Comparison of ENCODE assay signal across 8 cellular contexts in genomic region chr7:35003177-35003650, GRCh38. TPM values are rescaled to one million over a fixed set of nuclear protein-coding genes. Genes with fewer than 3 reads are reported as not detected.
A peak's percentile ranks its signal among the peaks of the same experiment; 100 is the strongest.
DNase-seq lines count a peak whose midpoint lies in the region; ATAC-seq and TF ChIP-seq lines count a peak whose summit lies in the region.
"Not testable (repeated sequence)": the region's sequence is repeated elsewhere in the genome, so short reads cannot be mapped to it uniquely, and the experiment has no call there.

No MANE protein-coding gene starts in this region.

- not testable (repeated sequence) for H2AFZ ChIP-seq in smooth muscle cell (ENCODE audit: low read depth)

- not testable (repeated sequence) for H3F3A ChIP-seq in smooth muscle cell (ENCODE audit: low read depth)

- ATAC-seq in GM18511 (IDR thresholded peaks at IDR 0.05; ENCODE audit: unreplicated experiment) (peak; percentile 10), lung (ENCODE audit: insufficient read depth, low FRiP score) (peak; percentile 65)

- H3K4me3 ChIP-seq in SJCRH30; cardiac fibroblast (replicated peaks in 1 of 2; ENCODE audit: low read depth in 2 of 2, low read length in 2 of 2); fibroblast of villous mesenchyme (ENCODE audit: low read depth, low read length); lung; smooth muscle cell: not testable (repeated sequence)

- DNase-seq in AG08396 (ENCODE audit: low spot score), result peak; percentile 20
- peak; percentile 68 for DNase-seq in HT1080 (ENCODE audit: low read depth)
- not testable (repeated sequence) for DNase-seq in SJCRH30; lung (ENCODE audit: low spot score); smooth muscle cell (lab: John Stamatoyannopoulos, UW; ENCODE audit: unreplicated experiment)
- DNase-seq in cardiac fibroblast (ENCODE audit: low read depth in 2 of 2), result peak; percentile 43 to 74
- peak; percentile 24 for DNase-seq in fibroblast of villous mesenchyme (ENCODE audit: low read depth)

- peak overlapping the region; percentile 32; the same call in 1 of the 2 replicates for H3K27ac ChIP-seq in SJCRH30
- H3K27ac ChIP-seq in lung (ENCODE audit: low read depth in 1 of 2, low read length in 1 of 2), result peak overlapping the region; percentile 51 to 77
- H3K27ac ChIP-seq in smooth muscle cell (ENCODE audit: low read depth), result peak overlapping the region; percentile 87

- H3K9me3 ChIP-seq in SJCRH30 (replicated peaks); lung (ENCODE audit: control insufficient read depth in 2 of 2, insufficient read depth in 1 of 2, low read length in 1 of 2); smooth muscle cell (replicated peaks; ENCODE audit: low read depth): not testable (repeated sequence)

- H3K27me3 ChIP-seq in SJCRH30; lung (ENCODE audit: control insufficient read depth, insufficient read depth); smooth muscle cell (ENCODE audit: low read depth): not testable (repeated sequence)

- H4K20me1 ChIP-seq in smooth muscle cell (ENCODE audit: low read depth), result not testable (repeated sequence)

- TF ChIP-seq CTCF in cardiac fibroblast (IDR thresholded peaks at IDR 0.05; ENCODE audit: low read depth, low read length); fibroblast of villous mesenchyme (IDR thresholded peaks at IDR 0.05; ENCODE audit: insufficient read depth, low read depth, low read length); lung (IDR thresholded peaks at IDR 0.05; ENCODE audit: control extremely low read depth, extremely low read depth); smooth muscle cell (IDR thresholded peaks at IDR 0.05; ENCODE audit: borderline replicate concordance, insufficient read depth, poor library complexity, severe bottlenecking): not testable (repeated sequence)

- WGBS in lung, 2 donors, result 80 to 81% methylated on average over 1 of the region's 1 CpG
- 32% methylated on average over 1 of the region's 1 CpG for WGBS in smooth muscle cell (ENCODE audit: low lambda C conversion rate)

- H3K79me2 ChIP-seq in smooth muscle cell (ENCODE audit: low read depth), result not testable (repeated sequence)

- peaks cover 16% of the 10 kb centered on the region for H3K4me1 ChIP-seq in SJCRH30
- H3K4me1 ChIP-seq in lung (ENCODE audit: control insufficient read depth in 2 of 2, insufficient read depth in 2 of 2, low read length in 2 of 2), result not testable (repeated sequence)
- H3K4me1 ChIP-seq in smooth muscle cell (ENCODE audit: low read depth), result peaks cover 19% of the 10 kb centered on the region

- H3K36me3 ChIP-seq in SJCRH30; lung (ENCODE audit: control insufficient read depth in 2 of 2, insufficient read depth in 2 of 2, low read length in 2 of 2); smooth muscle cell (ENCODE audit: low read depth): not testable (repeated sequence)

- peak overlapping the region; percentile 12 for H3K4me2 ChIP-seq in smooth muscle cell

- not testable (repeated sequence) for H3K9ac ChIP-seq in smooth muscle cell (ENCODE audit: low read depth)

RNA-seq across cellular contexts. Expression of gene DPY19L1, which starts 34.1 kb away (rescaled TPM):
- total RNA-seq in HT1080 (2014; rRNA removed; shearing (Covaris generic)), result 47.8 and 58.3 TPM in 2 replicates
- polyA plus RNA-seq in HT1080 (2015; cell fraction: cytosol; rRNA removed), result 63.4 and 85.0 TPM in 2 replicates
- polyA plus RNA-seq in HT1080 (2015; cell fraction: nucleus; rRNA removed), result 67.7 and 80.4 TPM in 2 replicates
- total RNA-seq in SJCRH30 (2014; rRNA removed; shearing (Covaris generic)), result 45.8 and 46.2 TPM in 2 replicates
- 32.9 and 44.5 TPM in 2 replicates for total RNA-seq in fibroblast of villous mesenchyme
- 10 to 100 TPM; 46.1 to 83.3 TPM for total RNA-seq in lung
- polyA plus RNA-seq in lung, result 10 to 100 TPM; 10.4 to 19.4 TPM
- total RNA-seq in smooth muscle cell, result 38.2 and 53.1 TPM in 2 replicates
- polyA plus RNA-seq in smooth muscle cell, result 14.5 and 14.8 TPM in 2 replicates

Comparison
In these comparisons a context has a peak if more than half of its experiments do, and no peak if none do; other contexts are left out.
1. H3K27ac ChIP-seq: peak in every context shown above with its lines; median percentile 87 in smooth muscle cell; 64 in lung; 32 in SJCRH30.